In genomic region chr20:45138451-45139300, GRCh38 we compare ENCODE assay signal across 8 cellular contexts. TPM values are rescaled to one million over a fixed set of nuclear protein-coding genes. Genes with fewer than 3 reads are reported as not detected.
DNase-seq lines count a peak whose midpoint lies in the region; ATAC-seq, FAIRE-seq and TF ChIP-seq lines count a peak whose summit lies in the region.

No MANE protein-coding gene starts in this region.

- H3K4me3 ChIP-seq in SK-N-SH (ENCODE audit: low read depth in 2 of 2, low read length in 1 of 2), result peak overlapping the region in 1 of 2 experiments; percentile 23; a peak in 1 of 4 replicates

- no peak overlapping the region for H3K4me2 ChIP-seq in SK-N-SH

- no peaks in the 10 kb centered on the region for H3F3A ChIP-seq in SK-N-SH (replicated peaks; ENCODE audit: insufficient read depth)

- no peaks in the 10 kb centered on the region for H3K9me3 ChIP-seq in SK-N-SH

- 22% methylated on average over 22 of the region's 22 CpGs for WGBS in SK-N-SH (ENCODE audit: low lambda C conversion rate)

- no peak overlapping the region for H3K27ac ChIP-seq in SK-N-SH (ENCODE audit: low read depth in 2 of 2, low read length in 1 of 2)

- no peaks in the 10 kb centered on the region for H3K4me1 ChIP-seq in SK-N-SH (ENCODE audit: control insufficient read depth in 1 of 2, insufficient read depth in 2 of 2, low read depth in 1 of 2, low read length in 1 of 2)

- CTCF ChIA-PET in SK-N-SH (lab: Yijun Ruan, JAX), result interaction anchor here (0.6 to 2.6 kb wide), 16 partner anchors 9 to 606 kb away, joined by 3 to 20 read pairs (median 4); no protein-coding TSS in a partner anchor

- H3K9me2 ChIP-seq in SK-N-SH, result no peaks in the 10 kb centered on the region

- TF ChIP-seq CTCF in AG09319 (IDR thresholded peaks at IDR 0.05; ENCODE audit: low read depth, low read length) (peak; percentile 49), SK-N-SH (IDR thresholded peaks at IDR 0.05) (peak; percentile 60)

- no peak overlapping the region for H3K4me3 Mint-ChIP-seq in activated naive CD8-positive, alpha-beta T cell treated with anti-CD3 and anti-CD28 coated beads, Interleukin-2, amount 10 ng/mL, durations not matched to agents 7 days and 5 days

- H3K4me1 Mint-ChIP-seq in activated naive CD8-positive, alpha-beta T cell treated with anti-CD3 and anti-CD28 coated beads, Interleukin-2, amount 10 ng/mL, durations not matched to agents 7 days and 5 days, result no peaks in the 10 kb centered on the region

- FAIRE-seq in H54 (lab: Jason Lieb, UNC), result no peak

- no peak for DNase-seq in AG09319 (ENCODE audit: extremely low read depth, low read depth)
- DNase-seq in H54 (ENCODE audit: insufficient read length, low spot score), result peak; percentile 35
- DNase-seq in SK-N-SH, result peak; percentile 39
- DNase-seq in activated naive CD8-positive, alpha-beta T cell treated with anti-CD3 and anti-CD28 coated beads, Interleukin-2, amount 10 ng/mL, durations not matched to agents 7 days and 5 days, result peak; percentile 75
- peak; percentile 11 for DNase-seq in iris pigment epithelial cell (ENCODE audit: low read depth)
- peak; percentile 23 to 78 (median 27) for DNase-seq in stimulated activated CD4-positive, alpha-beta T cell treated with anti-CD3 and anti-CD28 coated beads, TNF-alpha, amount 100 ng/mL, for 24 hours (ENCODE audit: low read depth in 3 of 3)
- no peak for DNase-seq in mesenteric fat pad (ENCODE audit: low spot score)

- no peaks in the 10 kb centered on the region for H3K36me3 Mint-ChIP-seq in activated naive CD8-positive, alpha-beta T cell treated with anti-CD3 and anti-CD28 coated beads, Interleukin-2, amount 10 ng/mL, durations not matched to agents 7 days and 5 days

- H2AFZ ChIP-seq in SK-N-SH (ENCODE audit: low read depth), result no peak overlapping the region

- H3K9me3 Mint-ChIP-seq in activated naive CD8-positive, alpha-beta T cell treated with anti-CD3 and anti-CD28 coated beads, Interleukin-2, amount 10 ng/mL, durations not matched to agents 7 days and 5 days, result no peaks in the 10 kb centered on the region

- TF ChIP-seq EP300 in SK-N-SH (IDR thresholded peaks at IDR 0.05; ENCODE audit: borderline replicate concordance in 1 of 2, low read depth in 1 of 2, low read length in 1 of 2), result no peak

- no peak overlapping the region for H3K9ac ChIP-seq in SK-N-SH

- no peak for TF ChIP-seq POLR2A in H54 (IDR thresholded peaks at IDR 0.05; ENCODE audit: low read depth, low read length)

- H3K79me2 ChIP-seq in SK-N-SH (ENCODE audit: insufficient read depth), result no peaks in the 10 kb centered on the region

- H3K27me3 Mint-ChIP-seq in activated naive CD8-positive, alpha-beta T cell treated with anti-CD3 and anti-CD28 coated beads, Interleukin-2, amount 10 ng/mL, durations not matched to agents 7 days and 5 days, result peaks cover 9% of the 10 kb centered on the region

- peaks cover 18% of the 10 kb centered on the region; the same call in 1 of the 2 replicates for H3K27me3 ChIP-seq in SK-N-SH (ENCODE audit: insufficient read depth)

- POLR2A ChIA-PET in SK-N-SH (lab: Yijun Ruan, JAX), result no interaction called here
- POLR2A ChIA-PET in activated naive CD8-positive, alpha-beta T cell treated with anti-CD3 and anti-CD28 coated beads, Interleukin-2, amount 10 ng/mL, durations not matched to agents 7 days and 5 days (lab: Charles Lee), result no interaction called here

- no peak overlapping the region for H3K27ac Mint-ChIP-seq in activated naive CD8-positive, alpha-beta T cell treated with anti-CD3 and anti-CD28 coated beads, Interleukin-2, amount 10 ng/mL, durations not matched to agents 7 days and 5 days

- no peaks in the 10 kb centered on the region for H3K36me3 ChIP-seq in SK-N-SH (replicated peaks in 1 of 2; ENCODE audit: control insufficient read depth in 1 of 2, insufficient read depth in 2 of 2, low read length in 1 of 2)

- H4K20me1 ChIP-seq in SK-N-SH (ENCODE audit: insufficient read depth), result no peaks in the 10 kb centered on the region

- peak; percentile 42 for TF ChIP-seq RAD21 in SK-N-SH (IDR thresholded peaks at IDR 0.05; ENCODE audit: low read length)

- peak; percentile 54 for ATAC-seq in activated naive CD8-positive, alpha-beta T cell treated with anti-CD3 and anti-CD28 coated beads, Interleukin-2, amount 10 ng/mL, durations not matched to agents 7 days and 5 days (ENCODE audit: low read depth)
- no peak for ATAC-seq in GM21381 (IDR thresholded peaks at IDR 0.05; ENCODE audit: unreplicated experiment)

TF ChIP-seq in SK-N-SH, 30 proteins besides CTCF, POLR2A, EP300 and RAD21 (continues in another document):
- no peak for TF ChIP-seq TEAD4 (IDR thresholded peaks at IDR 0.05; ENCODE audit: borderline replicate concordance, insufficient read depth)
- TF ChIP-seq ELF1 (IDR thresholded peaks at IDR 0.05), result no peak
- TF ChIP-seq GATA2 (CRISPR knock-in tag; IDR thresholded peaks at IDR 0.05), result no peak
- TF ChIP-seq REST (IDR thresholded peaks at IDR 0.05; ENCODE audit: low read depth, low read length), result no peak
- no peak for TF ChIP-seq POLR2AphosphoS5 (IDR thresholded peaks at IDR 0.05; ENCODE audit: low read depth, low read length)
- peak; percentile 46 for TF ChIP-seq GABPA (IDR thresholded peaks at IDR 0.05; ENCODE audit: low read depth)
- TF ChIP-seq YY1 (IDR thresholded peaks at IDR 0.05; ENCODE audit: low read depth), result no peak
- no peak for TF ChIP-seq JUND (IDR thresholded peaks at IDR 0.05)
- TF ChIP-seq RCOR1 (IDR thresholded peaks at IDR 0.05; ENCODE audit: low read length), result no peak
- no peak for TF ChIP-seq TAF1 (IDR thresholded peaks at IDR 0.05; ENCODE audit: borderline replicate concordance, low read depth, low read length)
- TF ChIP-seq SMC3 (IDR thresholded peaks at IDR 0.05; ENCODE audit: low read depth, low read length), result peak; percentile 39; the same call in 1 of the 2 replicates
- TF ChIP-seq PBX3 (IDR thresholded peaks at IDR 0.05), result no peak
- no peak for TF ChIP-seq RFX5 (IDR thresholded peaks at IDR 0.05; ENCODE audit: low read length)

RNA-seq across cellular contexts. Expression of gene WFDC12, which starts 14.4 kb away (rescaled TPM):
- polyA plus RNA-seq in SK-N-SH (2012; rRNA removed), result not detected in 2 replicates
- not detected in 2 replicates for polyA plus RNA-seq in SK-N-SH (2012; cell fraction: cytosol; rRNA removed)
- polyA plus RNA-seq in SK-N-SH (2012; cell fraction: nucleus; rRNA removed), result not detected in 2 replicates
- not detected for total RNA-seq in activated naive CD8-positive, alpha-beta T cell treated with anti-CD3 and anti-CD28 coated beads, Interleukin-2, amount 10 ng/mL, durations not matched to agents 7 days and 5 days
- total RNA-seq in mesenteric fat pad, result not detected

RNA-seq across cellular contexts. Expression of gene WFDC5, which starts 23.7 kb away (rescaled TPM):
- polyA plus RNA-seq in SK-N-SH (2012; rRNA removed), result 0.08 and 0.11 TPM in 2 replicates
- polyA plus RNA-seq in SK-N-SH (2012; cell fraction: cytosol; rRNA removed), result 0.04 TPM in 2 replicates
- 0.10 and 0.21 TPM in 2 replicates for polyA plus RNA-seq in SK-N-SH (2012; cell fraction: nucleus; rRNA removed)
- total RNA-seq in activated naive CD8-positive, alpha-beta T cell treated with anti-CD3 and anti-CD28 coated beads, Interleukin-2, amount 10 ng/mL, durations not matched to agents 7 days and 5 days, result not detected
- total RNA-seq in mesenteric fat pad, result not detected

RNA-seq across cellular contexts. Expression of gene PI3, which starts 36.0 kb away (rescaled TPM):
- 0.12 TPM in 1 of 2 replicates, not detected in the other for polyA plus RNA-seq in SK-N-SH (2012; rRNA removed)
- polyA plus RNA-seq in SK-N-SH (2012; cell fraction: cytosol; rRNA removed), result not detected in 2 replicates
- 0.18 TPM in 1 of 2 replicates, not detected in the other for polyA plus RNA-seq in SK-N-SH (2012; cell fraction: nucleus; rRNA removed)
- total RNA-seq in activated naive CD8-positive, alpha-beta T cell treated with anti-CD3 and anti-CD28 coated beads, Interleukin-2, amount 10 ng/mL, durations not matched to agents 7 days and 5 days, result not detected
- not detected for total RNA-seq in mesenteric fat pad

RNA-seq across cellular contexts. Expression of gene KCNS1, which starts 37.7 kb away (rescaled TPM):
- 0.07 and 0.13 TPM in 2 replicates for polyA plus RNA-seq in SK-N-SH (2012; rRNA removed)
- polyA plus RNA-seq in SK-N-SH (2012; cell fraction: cytosol; rRNA removed), result 0.06 and 0.08 TPM in 2 replicates
- 0.10 and 0.16 TPM in 2 replicates for polyA plus RNA-seq in SK-N-SH (2012; cell fraction: nucleus; rRNA removed)
- total RNA-seq in activated naive CD8-positive, alpha-beta T cell treated with anti-CD3 and anti-CD28 coated beads, Interleukin-2, amount 10 ng/mL, durations not matched to agents 7 days and 5 days, result under 1 TPM; 0.08 to 0.11 TPM
- total RNA-seq in mesenteric fat pad, result not detected

Comparison
In these comparisons a context has a peak if more than half of its experiments do, and no peak if none do; other contexts are left out.
1. DNase-seq: peak in H54 (single experiment), SK-N-SH (single experiment), activated naive CD8-positive, alpha-beta T cell treated with anti-CD3 and anti-CD28 coated beads, Interleukin-2, amount 10 ng/mL, durations not matched to agents 7 days and 5 days (single experiment), iris pigment epithelial cell (single experiment) and stimulated activated CD4-positive, alpha-beta T cell treated with anti-CD3 and anti-CD28 coated beads, TNF-alpha, amount 100 ng/mL, for 24 hours (3 of 3); none in AG09319 (single experiment) and mesenteric fat pad (single experiment).